In the genomic region with DNA sequence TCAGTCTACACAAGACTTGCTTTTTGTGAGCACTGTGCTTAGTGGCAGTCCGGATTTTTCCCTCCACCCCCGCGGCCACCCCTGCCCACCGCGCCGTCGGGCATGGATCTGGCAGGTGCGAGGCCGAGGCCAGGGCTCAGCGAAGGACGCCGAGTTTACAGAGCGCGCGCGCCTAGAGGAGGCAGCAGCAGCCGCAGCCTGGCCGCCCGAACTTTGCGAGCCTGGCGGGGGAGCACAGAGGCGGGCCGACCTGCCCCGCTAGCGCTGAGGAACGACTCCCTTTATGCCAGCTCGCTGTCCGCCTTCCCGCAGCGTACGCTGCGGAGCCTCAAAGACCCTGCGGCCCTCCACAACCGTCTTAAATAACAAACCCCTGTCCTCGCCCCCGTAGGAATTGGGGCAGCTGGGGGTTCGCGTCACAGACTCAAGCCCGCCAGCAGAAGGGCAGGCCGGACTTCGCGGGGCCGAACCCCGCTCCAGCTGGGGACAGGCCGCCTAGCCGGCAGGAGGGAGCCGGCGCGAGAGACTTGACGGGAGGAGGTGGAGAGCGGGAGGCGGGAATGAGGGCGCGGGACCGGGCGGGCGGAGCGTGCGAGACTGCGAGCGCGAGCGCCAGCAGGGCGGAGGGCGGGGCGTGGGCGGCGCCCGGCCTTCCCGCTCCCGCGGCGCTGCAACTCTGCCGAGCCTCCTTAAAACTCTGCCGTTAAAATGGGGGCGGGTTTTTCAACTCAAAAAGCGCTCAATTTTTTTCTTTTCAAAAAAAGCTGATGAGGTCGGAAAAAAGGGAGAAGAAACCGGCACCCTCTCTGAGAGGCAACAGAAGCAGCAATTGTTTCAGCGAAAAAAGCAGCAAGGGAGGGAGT, we compare ENCODE assay signal across 1 cellular context.
TF ChIP-seq lines count a peak whose summit lies in the region.

No MANE protein-coding gene starts in this region.

TF ChIP-seq in HepG2, 621 proteins besides CTCF, POLR2A, EP300 and RAD21 (continued from another document and continues in another):
- TF ChIP-seq, protein P1, sequence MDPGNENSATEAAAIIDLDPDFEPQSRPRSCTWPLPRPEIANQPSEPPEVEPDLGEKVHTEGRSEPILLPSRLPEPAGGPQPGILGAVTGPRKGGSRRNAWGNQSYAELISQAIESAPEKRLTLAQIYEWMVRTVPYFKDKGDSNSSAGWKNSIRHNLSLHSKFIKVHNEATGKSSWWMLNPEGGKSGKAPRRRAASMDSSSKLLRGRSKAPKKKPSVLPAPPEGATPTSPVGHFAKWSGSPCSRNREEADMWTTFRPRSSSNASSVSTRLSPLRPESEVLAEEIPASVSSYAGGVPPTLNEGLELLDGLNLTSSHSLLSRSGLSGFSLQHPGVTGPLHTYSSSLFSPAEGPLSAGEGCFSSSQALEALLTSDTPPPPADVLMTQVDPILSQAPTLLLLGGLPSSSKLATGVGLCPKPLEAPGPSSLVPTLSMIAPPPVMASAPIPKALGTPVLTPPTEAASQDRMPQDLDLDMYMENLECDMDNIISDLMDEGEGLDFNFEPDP (CRISPR knock-in tag; conservative IDR thresholded peaks at IDR 0.05), result no peak
- TF ChIP-seq ZBTB34 (CRISPR knock-in tag; IDR thresholded peaks at IDR 0.05) (peak; percentile 16; the same call in 1 of the 2 replicates), MAFF (IDR thresholded peaks at IDR 0.05; ENCODE audit: low read depth, low read length) (0 out of 2 replicates have a peak, but pooled peaks have one; percentile 4), NCOA2 (CRISPR knock-in tag; IDR thresholded peaks at IDR 0.05) (no peak; the same call in 1 of the 2 replicates), AKNA (CRISPR knock-in tag; IDR thresholded peaks at IDR 0.05; ENCODE audit: borderline replicate concordance) (no peak), CENPX (CRISPR knock-in tag; IDR thresholded peaks at IDR 0.05) (no peak), ZNF563 (CRISPR knock-in tag; IDR thresholded peaks at IDR 0.05) (peak; percentile 31; the same call in 1 of the 2 replicates), BATF2 (CRISPR knock-in tag; IDR thresholded peaks at IDR 0.05) (peak; percentile 91), DPF2 (CRISPR knock-in tag; IDR thresholded peaks at IDR 0.05; ENCODE audit: borderline replicate concordance, low read depth) (no peak), ATF6 (CRISPR knock-in tag; conservative IDR thresholded peaks at IDR 0.05) (no peak), SALL2 (CRISPR knock-in tag; IDR thresholded peaks at IDR 0.05) (peak; percentile 65; the same call in 1 of the 2 replicates), ZNF567 (CRISPR knock-in tag; IDR thresholded peaks at IDR 0.05; ENCODE audit: borderline replicate concordance) (0 out of 2 replicates have a peak, but pooled peaks have one; percentile 38), KLF12 (CRISPR knock-in tag; IDR thresholded peaks at IDR 0.05; ENCODE audit: borderline replicate concordance) (peak; percentile 72; the same call in 1 of the 2 replicates), ZNF616 (CRISPR knock-in tag; IDR thresholded peaks at IDR 0.05; ENCODE audit: low read depth) (peak; percentile 62; the same call in 1 of the 2 replicates), PREB (CRISPR knock-in tag; IDR thresholded peaks at IDR 0.05) (no peak), ZNF547 (CRISPR knock-in tag; IDR thresholded peaks at IDR 0.05) (no peak; the same call in none of the 2 replicates), NFYB (CRISPR knock-in tag; IDR thresholded peaks at IDR 0.05) (no peak), HDAC1 (CRISPR knock-in tag; IDR thresholded peaks at IDR 0.05) (peak; percentile 79), PAWR (CRISPR knock-in tag; IDR thresholded peaks at IDR 0.05; ENCODE audit: borderline replicate concordance) (no peak), NFE2L1 (CRISPR knock-in tag; IDR thresholded peaks at IDR 0.05; ENCODE audit: borderline replicate concordance) (no peak), SAFB2 (CRISPR knock-in tag; IDR thresholded peaks at IDR 0.05; ENCODE audit: borderline replicate concordance, low read depth) (peak; percentile 93; the same call in 1 of the 2 replicates), GTF3A (CRISPR knock-in tag; conservative IDR thresholded peaks at IDR 0.05) (no peak), SPEN (CRISPR knock-in tag; IDR thresholded peaks at IDR 0.05; ENCODE audit: low read depth) (peak; percentile 75), TCF7 (IDR thresholded peaks at IDR 0.05; ENCODE audit: low read depth) (no peak), IKZF1 (IDR thresholded peaks at IDR 0.05) (no peak), ZFP62 (CRISPR knock-in tag; IDR thresholded peaks at IDR 0.05) (no peak), MEIS2 (CRISPR knock-in tag; IDR thresholded peaks at IDR 0.05) (peak; percentile 39; the same call in 1 of the 2 replicates), ATF7-NPFF (CRISPR knock-in tag; IDR thresholded peaks at IDR 0.05; ENCODE audit: low read depth) (peak; percentile 54), ZNF766 (CRISPR knock-in tag; IDR thresholded peaks at IDR 0.05; ENCODE audit: borderline replicate concordance) (no peak), ONECUT2 (CRISPR knock-in tag; IDR thresholded peaks at IDR 0.05) (no peak), NFE2L2 (IDR thresholded peaks at IDR 0.05; ENCODE audit: low read length) (no peak), ZNF639 (CRISPR knock-in tag; conservative IDR thresholded peaks at IDR 0.05) (0 out of 2 replicates have a peak, but pooled peaks have one; percentile 67), POLR2AphosphoS2 (IDR thresholded peaks at IDR 0.05; ENCODE audit: low read depth, low read length) (no peak), SP2 (CRISPR knock-in tag; IDR thresholded peaks at IDR 0.05) (0 out of 2 replicates have a peak, but pooled peaks have one; percentile 20), ZNF749 (CRISPR knock-in tag; IDR thresholded peaks at IDR 0.05; ENCODE audit: borderline replicate concordance) (no peak), HNRNPH1 (optimal IDR thresholded peaks at IDR 0.05; ENCODE audit: low read depth, low read length) (no peak), SOX5 (CRISPR knock-in tag; IDR thresholded peaks at IDR 0.05; ENCODE audit: borderline replicate concordance) (0 out of 2 replicates have a peak, but pooled peaks have one; percentile 6), CREB1 (IDR thresholded peaks at IDR 0.05) (no peak), CREB1 (CRISPR knock-in tag; IDR thresholded peaks at IDR 0.05) (peak; percentile 2; the same call in 1 of the 2 replicates), ZFYVE20 (CRISPR knock-in tag; IDR thresholded peaks at IDR 0.05; ENCODE audit: borderline replicate concordance, low read depth) (no peak), PRMT3 (CRISPR knock-in tag; IDR thresholded peaks at IDR 0.05; ENCODE audit: borderline replicate concordance, low read depth) (no peak), ZNF543 (CRISPR knock-in tag; IDR thresholded peaks at IDR 0.05) (0 out of 2 replicates have a peak, but pooled peaks have one; percentile 54), ZNF180 (CRISPR knock-in tag; IDR thresholded peaks at IDR 0.05; ENCODE audit: borderline replicate concordance, low read depth) (no peak)
- TF ChIP-seq, protein P2, sequence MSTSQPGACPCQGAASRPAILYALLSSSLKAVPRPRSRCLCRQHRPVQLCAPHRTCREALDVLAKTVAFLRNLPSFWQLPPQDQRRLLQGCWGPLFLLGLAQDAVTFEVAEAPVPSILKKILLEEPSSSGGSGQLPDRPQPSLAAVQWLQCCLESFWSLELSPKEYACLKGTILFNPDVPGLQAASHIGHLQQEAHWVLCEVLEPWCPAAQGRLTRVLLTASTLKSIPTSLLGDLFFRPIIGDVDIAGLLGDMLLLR (CRISPR knock-in tag; IDR thresholded peaks at IDR 0.05), result no peak
- TF ChIP-seq, protein P3, sequence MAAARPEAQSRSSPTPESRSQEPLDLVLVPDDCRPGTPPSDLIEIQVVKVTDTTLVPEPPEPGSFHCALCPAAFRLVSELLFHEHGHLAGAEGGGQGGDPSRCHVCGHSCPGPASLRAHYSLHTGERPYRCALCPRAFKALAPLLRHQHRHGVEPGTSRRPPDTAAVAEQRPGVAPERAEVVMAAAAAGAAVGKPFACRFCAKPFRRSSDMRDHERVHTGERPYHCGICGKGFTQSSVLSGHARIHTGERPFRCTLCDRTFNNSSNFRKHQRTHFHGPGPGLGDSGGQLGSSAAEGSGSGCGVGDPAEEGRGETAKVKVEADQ (CRISPR knock-in tag; IDR thresholded peaks at IDR 0.05; ENCODE audit: borderline replicate concordance), result no peak
- TF ChIP-seq, protein P4, sequence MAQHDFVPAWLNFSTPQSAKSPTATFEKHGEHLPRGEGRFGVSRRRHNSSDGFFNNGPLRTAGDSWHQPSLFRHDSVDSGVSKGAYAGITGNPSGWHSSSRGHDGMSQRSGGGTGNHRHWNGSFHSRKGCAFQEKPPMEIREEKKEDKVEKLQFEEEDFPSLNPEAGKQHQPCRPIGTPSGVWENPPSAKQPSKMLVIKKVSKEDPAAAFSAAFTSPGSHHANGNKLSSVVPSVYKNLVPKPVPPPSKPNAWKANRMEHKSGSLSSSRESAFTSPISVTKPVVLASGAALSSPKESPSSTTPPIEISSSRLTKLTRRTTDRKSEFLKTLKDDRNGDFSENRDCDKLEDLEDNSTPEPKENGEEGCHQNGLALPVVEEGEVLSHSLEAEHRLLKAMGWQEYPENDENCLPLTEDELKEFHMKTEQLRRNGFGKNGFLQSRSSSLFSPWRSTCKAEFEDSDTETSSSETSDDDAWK (CRISPR knock-in tag; IDR thresholded peaks at IDR 0.05), result no peak
